Comparison of ENCODE assay signal across 1 cellular context in genomic region chr2:113136828-113137775, GRCh38.
A peak's percentile ranks its signal among the peaks of the same experiment; 100 is the strongest.
TF ChIP-seq lines count a peak whose summit lies in the region.

No MANE protein-coding gene starts in this region.

TF ChIP-seq in GM12878, 131 proteins besides CTCF, POLR2A, EP300 and RAD21:
- TF ChIP-seq DPF2 (IDR thresholded peaks at IDR 0.05) (no peak), SMC3 (IDR thresholded peaks at IDR 0.05; ENCODE audit: borderline replicate concordance, low read length) (peak; percentile 63; the same call in 1 of the 2 replicates), RUNX3 (IDR thresholded peaks at IDR 0.05; ENCODE audit: low read length) (peak; percentile 28; the same call in 1 of the 2 replicates)
